In genomic region chr22:38314140-38314991, GRCh38 we compare ENCODE assay signal across 8 cellular contexts.
DNase-seq lines count a peak whose midpoint lies in the region; ATAC-seq, FAIRE-seq and TF ChIP-seq lines count a peak whose summit lies in the region.

No MANE protein-coding gene starts in this region.

- no peak for ATAC-seq in HG03097 (IDR thresholded peaks at IDR 0.05; ENCODE audit: low FRiP score, unreplicated experiment)
- no peak for ATAC-seq in HG03045 (IDR thresholded peaks at IDR 0.05; ENCODE audit: unreplicated experiment)

- FAIRE-seq in GM19239 (lab: Jason Lieb, UNC), result no peak

- TF ChIP-seq CTCF in GM12872 (IDR thresholded peaks at IDR 0.05; ENCODE audit: insufficient read depth, low read depth, low read length) (0 out of 3 replicates have a peak, but pooled peaks have one; percentile 17), WI38 (IDR thresholded peaks at IDR 0.05; ENCODE audit: low read depth, low read length) (no peak)

- H3K27ac ChIP-seq in skin epidermis, result peak overlapping the region in 20 of 21 experiments; percentile 94 to 100 (median 98)

- H3K4me3 ChIP-seq in WI38 (ENCODE audit: low read depth, low read length) (peak overlapping the region; percentile 96), skin epidermis (peak overlapping the region in 6 of 7 experiments; percentile 58 to 92 (median 85))

- DNase-seq in foreskin melanocyte, result peak; percentile 32
- DNase-seq in GM19239 (ENCODE audit: insufficient read length, low spot score), result no peak
- DNase-seq in SHP77 (lab: John Stamatoyannopoulos, UW), result no peak
